ENCODE assay signal across 8 cellular contexts in the genomic region with DNA sequence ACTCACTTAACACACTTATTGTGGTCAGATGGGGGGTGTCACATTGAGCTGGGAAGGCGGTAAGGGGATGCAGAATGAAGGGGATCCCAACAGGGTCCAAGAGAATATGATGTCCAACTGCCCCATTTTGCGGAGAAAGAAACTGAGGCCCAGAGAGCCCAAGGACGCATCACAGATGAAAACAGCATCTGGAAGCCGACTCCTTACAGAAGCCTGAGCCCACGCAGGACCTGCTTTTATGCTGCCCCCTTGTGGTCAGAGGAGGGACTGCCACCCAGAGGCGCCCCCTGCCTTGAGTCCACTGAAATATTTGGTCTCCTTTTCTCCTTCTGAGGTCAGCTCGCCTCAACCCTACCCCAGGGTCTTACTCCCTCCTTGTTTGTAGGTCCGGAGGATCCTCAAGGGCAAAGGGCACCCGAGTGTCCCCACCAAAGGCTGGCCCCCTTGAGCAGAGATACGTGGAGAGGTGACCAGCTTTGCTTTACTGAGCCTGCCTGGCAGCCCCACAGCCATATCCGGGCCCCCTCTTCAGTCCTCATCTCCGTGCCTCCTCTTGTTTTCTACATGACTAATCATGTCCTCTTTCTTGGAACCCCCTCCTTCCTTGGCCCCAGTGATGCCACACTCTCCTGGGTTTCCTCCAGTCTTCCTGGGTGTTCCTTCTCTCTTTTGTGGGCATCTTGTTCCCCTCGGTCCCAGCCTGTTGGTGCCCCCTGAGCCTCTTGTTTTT. TPM values are rescaled to one million over a fixed set of nuclear protein-coding genes. Genes with fewer than 3 reads are reported as not detected.
DNase-seq lines count a peak whose midpoint lies in the region; ATAC-seq and TF ChIP-seq lines count a peak whose summit lies in the region.

No MANE protein-coding gene starts in this region.

- no peaks in the 10 kb centered on the region for H3K36me3 ChIP-seq in right lobe of liver

- H3K36me3 Mint-ChIP-seq in chondrocyte (ENCODE audit: low read depth), result no peaks in the 10 kb centered on the region

- TF ChIP-seq POLR2A in right lobe of liver (IDR thresholded peaks at IDR 0.05), result no peak

- 40% methylated on average over 2 of the region's 13 CpGs for WGBS in right lobe of liver (ENCODE audit: insufficient coverage, low coverage, low lambda C conversion rate, missing lambda C conversion rate)

- H3K27ac ChIP-seq in right lobe of liver, result no peak overlapping the region

- ATAC-seq in right lobe of liver, result peak; percentile 63 to 80 (median 75)
- ATAC-seq in HG03045 (IDR thresholded peaks at IDR 0.05; ENCODE audit: unreplicated experiment), result no peak

- intact Hi-C loops in right lobe of liver (cut with DNase I), result loop anchor here in 1 of 2 donors (10.0 kb wide), 1 partner anchor 332 kb away; no protein-coding TSS in a partner anchor

- DNase-seq in Ammon's horn (ENCODE audit: low spot score), result peak; percentile 80
- peak; percentile 77 for DNase-seq in GM19240 (ENCODE audit: insufficient read length, low spot score)
- DNase-seq in NCI-H2029 treated with DMSO at 0.1 percent for 48 hours (lab: John Stamatoyannopoulos, UW), result peak; percentile 10
- peak; percentile 57 to 72 for DNase-seq in activated CD4-positive, alpha-beta T cell treated with anti-CD3 and anti-CD28 coated beads for 24 hours (ENCODE audit: low read depth in 2 of 2)
- no peak for DNase-seq in chondrocyte (ENCODE audit: low spot score)
- peak; percentile 63 to 69 (median 67) for DNase-seq in right lobe of liver
- peak; percentile 44 to 58 (median 52) for DNase-seq in stimulated activated CD4-positive, alpha-beta T cell treated with anti-CD3 and anti-CD28 coated beads, TNF-alpha, amount 100 ng/mL, for 4 hours (ENCODE audit: low read depth in 3 of 3)

- peaks cover 19% of the 10 kb centered on the region for H3K4me1 Mint-ChIP-seq in chondrocyte (ENCODE audit: low read depth)

- no peak overlapping the region for H3K4me3 ChIP-seq in right lobe of liver

- H3K27me3 ChIP-seq in right lobe of liver, result no peaks in the 10 kb centered on the region

- peak; percentile 98 for TF ChIP-seq CTCF in chondrocyte (IDR thresholded peaks at IDR 0.05)
- peak; percentile 91 to 98 (median 96) for TF ChIP-seq CTCF in right lobe of liver (IDR thresholded peaks at IDR 0.05)

- H3K9me3 Mint-ChIP-seq in chondrocyte (ENCODE audit: low read depth), result no peaks in the 10 kb centered on the region

- H3K4me3 Mint-ChIP-seq in chondrocyte (ENCODE audit: unreplicated experiment), result no peak overlapping the region

- no peaks in the 10 kb centered on the region for H3K9me3 ChIP-seq in right lobe of liver

- H3K27ac Mint-ChIP-seq in chondrocyte (ENCODE audit: unreplicated experiment), result no peak overlapping the region

- peaks cover 11% of the 10 kb centered on the region for H3K27me3 Mint-ChIP-seq in chondrocyte (ENCODE audit: low read depth)

- H3K4me1 ChIP-seq in right lobe of liver, result peaks cover 0 to 4% (median 0%) of the 10 kb centered on the region in 4 donors

RNA-seq across cellular contexts. Expression of a gene that starts 30.0 kb away (rescaled TPM):
- total RNA-seq in chondrocyte (7.1 to 12.8 TPM (median 9.1 TPM) in 3 replicates), right lobe of liver (1 to 10 TPM; 3.2 to 5.2 (median 4.1) TPM)

RNA-seq across cellular contexts. Expression of a gene that starts 36.5 kb away (rescaled TPM):
- total RNA-seq in chondrocyte (47.9 to 62.6 TPM (median 49.7 TPM) in 3 replicates), right lobe of liver (10 to 100 TPM; 27.3 to 43.9 (median 29.0) TPM)

RNA-seq across cellular contexts. Expression of a gene that starts 36.6 kb away (rescaled TPM):
- not detected in 3 replicates for total RNA-seq in chondrocyte
- total RNA-seq in right lobe of liver, result not detected
